Comparison of ENCODE assay signal across 16 cellular contexts in genomic region chr19:5055457-5055776, GRCh38.
DNase-seq lines count a peak whose midpoint lies in the region; ATAC-seq and TF ChIP-seq lines count a peak whose summit lies in the region.
"Had no signal": no experiment of that assay in that cellular context is flagged by ENCODE, and none has a peak within 500 bp of the region (broad histone marks: within the 10 kb centered on the region; RNA-seq: fewer than 3 reads in every experiment).

No MANE protein-coding gene starts in this region.

- intact Hi-C loops in Right ventricle myocardium superior (cut with DNase I) (no loop called here), right cardiac atrium (cut with DNase I) (loop anchor here in 1 of 4 donors (10.0 kb wide), 1 partner anchor 79 kb away; no protein-coding TSS in a partner anchor), Right ventricle myocardium inferior (cut with DNase I) (no loop called here), aorta (cut with DNase I) (loop anchor here in 1 of 2 donors (10.0 kb wide), 1 partner anchor 99 kb away; no protein-coding TSS in a partner anchor)

- no peaks in the 10 kb centered on the region for H3K27me3 ChIP-seq in cardiac muscle cell
- H3K27me3 ChIP-seq in right cardiac atrium (ENCODE audit: control insufficient read depth, insufficient read depth): no peaks in the 10 kb centered on the region
- H3K27me3 ChIP-seq in layer of hippocampus (ENCODE audit: control insufficient read depth, insufficient read depth, low read length): no peaks in the 10 kb centered on the region
- H3K27me3 ChIP-seq in aorta (ENCODE audit: control insufficient read depth in 1 of 2, insufficient read depth in 2 of 2, low read length in 1 of 2): no peaks in the 10 kb centered on the region
- H3K27me3 ChIP-seq: BLaER1 had no signal

- DNase-seq in cardiac muscle cell (ENCODE audit: low read depth in 1 of 2, low spot score in 1 of 2): no peak
- no peak for DNase-seq in Right ventricle myocardium superior
- peak in 1 of 3 donors; percentile 42 for DNase-seq in right cardiac atrium
- no peak for DNase-seq in Right ventricle myocardium inferior (ENCODE audit: missing footprints)
- no peak for DNase-seq in aorta
- DNase-seq: Caco-2; CD4-positive, CD25-positive, alpha-beta regulatory T cell; CD8-positive, alpha-beta T cell; DMS153; DND-41; GOT3 had no signal

- no peak overlapping the region for H3K4me3 ChIP-seq in cardiac muscle cell
- no peak overlapping the region for H3K4me3 ChIP-seq in right cardiac atrium (ENCODE audit: low read length)
- H3K4me3 ChIP-seq in aorta (ENCODE audit: low read length in 2 of 2): no peak overlapping the region
- H3K4me3 ChIP-seq: BLaER1, HAP-1 had no signal

- H3K27ac ChIP-seq in cardiac muscle cell: peak overlapping the region; percentile 55
- peak overlapping the region; percentile 17 for H3K27ac ChIP-seq in right cardiac atrium (ENCODE audit: low read length)
- H3K27ac ChIP-seq in layer of hippocampus (ENCODE audit: low read depth, low read length): peak overlapping the region; percentile 63
- no peak overlapping the region for H3K27ac ChIP-seq in aorta (ENCODE audit: low read depth in 1 of 2, low read length in 2 of 2)
- H3K27ac ChIP-seq: 22Rv1, BLaER1, C4-2B had no signal

- H3K9me3 ChIP-seq in cardiac muscle cell (ENCODE audit: low read depth): no peaks in the 10 kb centered on the region
- no peaks in the 10 kb centered on the region for H3K9me3 ChIP-seq in right cardiac atrium (ENCODE audit: control insufficient read depth, low read length)
- no peaks in the 10 kb centered on the region for H3K9me3 ChIP-seq in aorta (ENCODE audit: control insufficient read depth, low read length)
- H3K9me3 ChIP-seq: BLaER1, Caco-2, HAP-1 had no signal

- H3K4me1 ChIP-seq in cardiac muscle cell (ENCODE audit: low read depth) (peaks cover under 1% of the 10 kb centered on the region), right cardiac atrium (ENCODE audit: control insufficient read depth, insufficient read depth, low read length) (no peaks in the 10 kb centered on the region), aorta (ENCODE audit: control insufficient read depth in 1 of 2, insufficient read depth in 2 of 2, low read length in 2 of 2) (no peaks in the 10 kb centered on the region)
- H3K4me1 ChIP-seq: Caco-2, HAP-1 had no signal

- TF ChIP-seq CTCF in cardiac muscle cell (IDR thresholded peaks at IDR 0.05; ENCODE audit: low read depth, low read length): no peak

- WGBS in right cardiac atrium: 87% methylated on average over 13 of the region's 13 CpGs
- 92% methylated on average over 13 of the region's 13 CpGs for WGBS in aorta, 2 donors

- ATAC-seq in Right ventricle myocardium superior (ENCODE audit: poor library complexity) (no peak), right cardiac atrium (no peak), Right ventricle myocardium inferior (no peak), aorta (ENCODE audit: low FRiP score) (no peak)
- ATAC-seq: CD8-positive, alpha-beta T cell had no signal

- H3K36me3 ChIP-seq in cardiac muscle cell: peaks cover 11% of the 10 kb centered on the region
- no peaks in the 10 kb centered on the region for H3K36me3 ChIP-seq in aorta (ENCODE audit: control insufficient read depth in 1 of 2, insufficient read depth in 2 of 2, low read length in 1 of 2)
- H3K36me3 ChIP-seq: HAP-1 had no signal

Comparison
In these comparisons a context has a peak if more than half of its experiments do, and no peak if none do; other contexts are left out.
1. H3K27ac ChIP-seq: peak in cardiac muscle cell (single experiment), right cardiac atrium (single experiment) and layer of hippocampus (single experiment); none in aorta (0 of 2).